ENCODE assay signal across 22 cellular contexts in genomic region chr12:50077099-50077498, GRCh38. TPM values are rescaled to one million over a fixed set of nuclear protein-coding genes. Genes with fewer than 3 reads are reported as not detected.
DNase-seq lines count a peak whose midpoint lies in the region; ATAC-seq, FAIRE-seq and TF ChIP-seq lines count a peak whose summit lies in the region.
"Had no signal": no experiment of that assay in that cellular context is flagged by ENCODE, and none has a peak within 500 bp of the region (broad histone marks: within the 10 kb centered on the region; RNA-seq: fewer than 3 reads in every experiment).

No MANE protein-coding gene starts in this region.

- CTCF ChIA-PET in GM12878 (lab: Yijun Ruan, JAX), result interaction anchor here (1.0 to 2.1 kb wide), 10 partner anchors 8 to 238 kb away, joined by 3 to 21 read pairs (median 4); partner anchors contain the start of genes COX14 and SMARCD1
- CTCF ChIA-PET in activated CD4-positive, alpha-beta T cell treated with anti-CD3 and anti-CD28 coated beads, Interleukin-2, amount 10 ng/mL, durations not matched to agents 7 days and 5 days (lab: Charles Lee), result interaction anchor here (1.1 to 3.7 kb wide), 5 partner anchors 7 to 110 kb away, joined by 3 to 16 read pairs (median 6); partner anchors contain the start of genes COX14 and SMARCD1

- H3K9me3 ChIP-seq in BLaER1 (no peaks in the 10 kb centered on the region), GM12878 (replicated peaks; ENCODE audit: control insufficient read depth, insufficient read depth, low read length) (no peaks in the 10 kb centered on the region), neural cell (ENCODE audit: low read length) (no peaks in the 10 kb centered on the region)
- H3K9me3 ChIP-seq: A549, HAP-1 had no signal

- intact Hi-C loops in GM12878 (cut with micrococcal nuclease; ENCODE audit: unreplicated experiment), result loop anchor here (10.0 kb wide), 1 partner anchor 328 kb away; the partner anchor contains the start of gene LARP4

- TF ChIP-seq RAD21 in GM12878 (IDR thresholded peaks at IDR 0.05; ENCODE audit: insufficient read depth, low read depth, low read length) (no peak), neural cell (conservative IDR thresholded peaks at IDR 0.05) (no peak)

- peak overlapping the region; percentile 53 for H3K27ac ChIP-seq in BLaER1
- H3K27ac ChIP-seq in GM12878 (ENCODE audit: control insufficient read depth, insufficient read depth), result no peak overlapping the region
- peak overlapping the region; percentile 31 for H3K27ac ChIP-seq in neural cell (ENCODE audit: low read length)
- H3K27ac ChIP-seq: 22Rv1, A549 had no signal

- no peaks in the 10 kb centered on the region for H3K27me3 ChIP-seq in BLaER1
- no peaks in the 10 kb centered on the region; a peak in 1 of 4 replicates for H3K27me3 ChIP-seq in GM12878 (replicated peaks in 1 of 2; ENCODE audit: control insufficient read depth in 2 of 2, insufficient read depth in 2 of 2, low read length in 1 of 2)
- H3K27me3 ChIP-seq in neural cell (ENCODE audit: insufficient read depth, low read depth, low read length), result no peaks in the 10 kb centered on the region

- SMC1A ChIA-PET in GM12878 (lab: Charles Lee; ENCODE audit: uncharacterized antibody, unreplicated experiment), result interaction anchor here (0.6 to 1.3 kb wide), 7 partner anchors 13 to 238 kb away, joined by 3 to 6 read pairs (median 3); partner anchors contain the start of gene CERS5

- no peaks in the 10 kb centered on the region for H3K36me3 Mint-ChIP-seq in stimulated activated memory B cell treated with anti-CD40 and anti-IgM and Interleukin-4, amounts not matched to agents 10 μg/mL and 1 μg/mL and 100 μg/mL, for 72 hours
- H3K36me3 Mint-ChIP-seq in activated CD4-positive, alpha-beta T cell treated with anti-CD3 and anti-CD28 coated beads, Interleukin-2, amount 10 ng/mL, durations not matched to agents 7 days and 5 days (ENCODE audit: low read depth), result no peaks in the 10 kb centered on the region
- H3K36me3 Mint-ChIP-seq: CD8-positive, alpha-beta T cell; IgD-negative memory B cell had no signal

- peaks cover 28% of the 10 kb centered on the region for H3K27me3 Mint-ChIP-seq in stimulated activated memory B cell treated with anti-CD40 and anti-IgM and Interleukin-4, amounts not matched to agents 10 μg/mL and 1 μg/mL and 100 μg/mL, for 72 hours
- no peaks in the 10 kb centered on the region for H3K27me3 Mint-ChIP-seq in activated CD4-positive, alpha-beta T cell treated with anti-CD3 and anti-CD28 coated beads, Interleukin-2, amount 10 ng/mL, durations not matched to agents 7 days and 5 days

- peaks cover 10% of the 10 kb centered on the region for H3K4me1 Mint-ChIP-seq in stimulated activated memory B cell treated with anti-CD40 and anti-IgM and Interleukin-4, amounts not matched to agents 10 μg/mL and 1 μg/mL and 100 μg/mL, for 72 hours
- peaks cover 2% of the 10 kb centered on the region for H3K4me1 Mint-ChIP-seq in activated CD4-positive, alpha-beta T cell treated with anti-CD3 and anti-CD28 coated beads, Interleukin-2, amount 10 ng/mL, durations not matched to agents 7 days and 5 days

- H3K79me2 ChIP-seq in GM12878 (ENCODE audit: control insufficient read depth, insufficient read depth, low read length), result no peaks in the 10 kb centered on the region
- no peaks in the 10 kb centered on the region for H3K79me2 ChIP-seq in neural cell (replicated peaks; ENCODE audit: insufficient read depth, low read length)

- H2AFZ ChIP-seq in GM12878 (ENCODE audit: control insufficient read depth, low read depth, low read length), result no peak overlapping the region
- no peak overlapping the region for H2AFZ ChIP-seq in neural cell (ENCODE audit: low read depth, low read length)

- BruUV-seq in GM12878 (replicated peaks; lab: Mats Ljungman, UMichigan), result no TSS peak

- no peaks in the 10 kb centered on the region for H3K36me3 ChIP-seq in BLaER1
- no peaks in the 10 kb centered on the region for H3K36me3 ChIP-seq in GM12878 (ENCODE audit: control insufficient read depth in 2 of 2, insufficient read depth in 2 of 2, low read length in 1 of 2)
- no peaks in the 10 kb centered on the region for H3K36me3 ChIP-seq in neural cell (ENCODE audit: insufficient read depth, low read length)

- no peak overlapping the region for H3K4me3 ChIP-seq in BLaER1
- H3K4me3 ChIP-seq in GM12878, result no peak overlapping the region
- peak overlapping the region; percentile 41 for H3K4me3 ChIP-seq in neural cell (ENCODE audit: low read length)
- H3K4me3 ChIP-seq: A549, HAP-1 had no signal

- TF ChIP-seq CTCF in GM12878 (IDR thresholded peaks at IDR 0.05 in 2 of 3, conservative IDR thresholded peaks at IDR 0.05 in 1 of 3; ENCODE audit: control insufficient read depth in 2 of 3, extremely low read depth in 1 of 3, insufficient read depth in 1 of 3, low read depth in 3 of 3, low read length in 3 of 3) (no peak), neural cell (IDR thresholded peaks at IDR 0.05; ENCODE audit: poor library complexity, severe bottlenecking) (no peak)

- DNase-seq in GM12878 (ENCODE audit: low read depth, low spot score) (no peak), germinal center (ENCODE audit: low spot score) (no peak)
- DNase-seq in activated CD4-positive, alpha-beta T cell treated with anti-CD3 and anti-CD28 coated beads, Interleukin-2, amount 10 ng/mL, durations not matched to agents 7 days and 5 days, result no peak
- DNase-seq: AML-193; CD8-positive, alpha-beta T cell; DMS 273 treated with DMSO at 0.1 percent for 48 hours; DMS53; DND-41; EL; KBM-7 had no signal

- no peaks in the 10 kb centered on the region for H3K9me2 ChIP-seq in neural cell (ENCODE audit: insufficient read depth, low read length)

- TF ChIP-seq EP300 in GM12878 (IDR thresholded peaks at IDR 0.05; ENCODE audit: borderline replicate concordance in 1 of 2, control insufficient read depth in 1 of 2, low read depth in 2 of 2, low read length in 2 of 2) (no peak), neural cell (conservative IDR thresholded peaks at IDR 0.05; ENCODE audit: poor library complexity, severe bottlenecking) (no peak)

- ATAC-seq in GM12878 (0 out of 3 replicates have a peak, but pooled peaks have one; percentile 11), GM18517 (IDR thresholded peaks at IDR 0.05; ENCODE audit: unreplicated experiment) (no peak)
- ATAC-seq in stimulated activated memory B cell treated with anti-CD40 and anti-IgM and Interleukin-4, amounts not matched to agents 10 μg/mL and 1 μg/mL and 100 μg/mL, for 72 hours, result no peak
- ATAC-seq: A549; CD8-positive, alpha-beta T cell; HepG2 had no signal

- WGBS in GM12878 (ENCODE audit: insufficient coverage, insufficient replicate concordance, low lambda C conversion rate, missing lambda C conversion rate), result 49% methylated on average over 11 of the region's 12 CpGs

- H3K4me1 ChIP-seq in BLaER1 (peaks cover 23% of the 10 kb centered on the region), GM12878 (ENCODE audit: control insufficient read depth, insufficient read depth, low read length) (no peaks in the 10 kb centered on the region; the same call in 1 of the 2 replicates)
- H3K4me1 ChIP-seq: HAP-1 had no signal

- H3K4me3 Mint-ChIP-seq in stimulated activated memory B cell treated with anti-CD40 and anti-IgM and Interleukin-4, amounts not matched to agents 10 μg/mL and 1 μg/mL and 100 μg/mL, for 72 hours, result no peak overlapping the region
- H3K4me3 Mint-ChIP-seq in activated CD4-positive, alpha-beta T cell treated with anti-CD3 and anti-CD28 coated beads, Interleukin-2, amount 10 ng/mL, durations not matched to agents 7 days and 5 days, result no peak overlapping the region
- H3K4me3 Mint-ChIP-seq: CD8-positive, alpha-beta T cell; IgD-negative memory B cell had no signal

- FAIRE-seq in GM12878 (lab: Jason Lieb, UNC), result no peak
- FAIRE-seq: A549, GM12891, HepG2 had no signal

- H4K20me1 ChIP-seq in BLaER1 (no peaks in the 10 kb centered on the region), GM12878 (ENCODE audit: control insufficient read depth, insufficient read depth) (no peaks in the 10 kb centered on the region), neural cell (ENCODE audit: insufficient read depth) (no peaks in the 10 kb centered on the region)

- no peaks in the 10 kb centered on the region for H3F3A ChIP-seq in neural cell (ENCODE audit: insufficient read depth, low read length, poor library complexity, severe bottlenecking)

- POLR2A ChIA-PET in GM12878 (lab: Charles Lee), result no interaction called here
- POLR2A ChIA-PET in activated CD4-positive, alpha-beta T cell treated with anti-CD3 and anti-CD28 coated beads, Interleukin-2, amount 10 ng/mL, durations not matched to agents 7 days and 5 days (lab: Charles Lee), result no interaction called here

- H3K9ac ChIP-seq in BLaER1 (peak overlapping the region; percentile 61), GM12878 (ENCODE audit: control insufficient read depth, insufficient read depth, low read length) (no peak overlapping the region; the same call in 1 of the 2 replicates), neural cell (ENCODE audit: low read length) (no peak overlapping the region)

- in situ Hi-C loops in GM12878 (cut with MboI), result no loop called here

- no peak for TF ChIP-seq POLR2A in GM12878 (IDR thresholded peaks at IDR 0.05; ENCODE audit: low read depth, low read length)

- peak overlapping the region; percentile 11 for H3K27ac Mint-ChIP-seq in stimulated activated memory B cell treated with anti-CD40 and anti-IgM and Interleukin-4, amounts not matched to agents 10 μg/mL and 1 μg/mL and 100 μg/mL, for 72 hours
- no peak overlapping the region for H3K27ac Mint-ChIP-seq in activated CD4-positive, alpha-beta T cell treated with anti-CD3 and anti-CD28 coated beads, Interleukin-2, amount 10 ng/mL, durations not matched to agents 7 days and 5 days
- H3K27ac Mint-ChIP-seq: CD8-positive, alpha-beta T cell had no signal

- H3K4me2 ChIP-seq in BLaER1 (peak overlapping the region; percentile 69), GM12878 (ENCODE audit: control insufficient read depth, insufficient read depth) (no peak overlapping the region), neural cell (ENCODE audit: low read length) (no peak overlapping the region)
- H3K4me2 ChIP-seq: A549 had no signal

- no peaks in the 10 kb centered on the region for H3K9me3 Mint-ChIP-seq in stimulated activated memory B cell treated with anti-CD40 and anti-IgM and Interleukin-4, amounts not matched to agents 10 μg/mL and 1 μg/mL and 100 μg/mL, for 72 hours
- no peaks in the 10 kb centered on the region for H3K9me3 Mint-ChIP-seq in activated CD4-positive, alpha-beta T cell treated with anti-CD3 and anti-CD28 coated beads, Interleukin-2, amount 10 ng/mL, durations not matched to agents 7 days and 5 days
- H3K9me3 Mint-ChIP-seq: CD8-positive, alpha-beta T cell; IgD-negative memory B cell had no signal

- RAD21 ChIA-PET in GM12878 (lab: Charles Lee; ENCODE audit: unreplicated experiment), result interaction anchor here (0.9 to 1.5 kb wide), 5 partner anchors 55 to 237 kb away, joined by 3 to 4 read pairs (median 3); no protein-coding TSS in a partner anchor

RNA-seq across cellular contexts. Expression of gene SMARCD1, which starts 8.0 kb away (rescaled TPM):
- total RNA-seq in GM12878 (2013; cell fraction: nucleolus; rRNA removed), result 61.2 and 62.7 TPM in 2 replicates
- total RNA-seq in GM12878 (2014; rRNA removed) (83.2 and 90.4 TPM in 2 replicates), GM12878 (2014; rRNA removed; fragmentation: Illumina TruSeq; extraction: Trizol) (46.6 and 51.7 TPM in 2 replicates), GM12878 (2021) (78.7 and 90.1 TPM in 2 replicates)
- polyA plus RNA-seq in GM12878 (2011; ENCODE audit: low read depth), result 36.1 TPM
- polyA plus RNA-seq in GM12878 (2011; rRNA removed) (38.7 and 67.2 TPM in 2 replicates), GM12878 (2014; fragmentation: Illumina TruSeq; extraction: Trizol) (92.4 and 96.2 TPM in 2 replicates), GM12878 (2014; fragmentation: Nextera tagmentation; extraction: Ambion mirVana) (1 to 10 TPM; 1.4 to 2.9 TPM), GM12878 (2014; rRNA removed) (66.1 and 97.4 TPM in 2 replicates), GM12878 (2016; fragmentation: Nextera tagmentation; extraction: Ambion mirVana) (10 to 100 TPM; 12.6 to 13.4 TPM), neural cell (90.9 and 117 TPM in 2 replicates)
- polyA plus RNA-seq in GM12878 (2011; cell fraction: cytosol; rRNA removed), result 62.2 and 64.3 TPM in 2 replicates
- 90.5 and 98.2 TPM in 2 replicates for polyA plus RNA-seq in GM12878 (2011; cell fraction: nucleus; rRNA removed)
- 38.5 and 44.3 TPM in 2 replicates for polyA plus RNA-seq in GM12878 (2012)
- polyA minus RNA-seq in GM12878 (2011; rRNA and poly(A)+ RNA removed), result 62.7 and 66.1 TPM in 2 replicates
- polyA minus RNA-seq in GM12878 (2011; cell fraction: cytosol; rRNA and poly(A)+ RNA removed), result 36.5 and 40.9 TPM in 2 replicates
- polyA minus RNA-seq in GM12878 (2011; cell fraction: nucleus; rRNA and poly(A)+ RNA removed), result 26.4 and 43.6 TPM in 2 replicates
- 158 and 204 TPM in 2 replicates for polyA minus RNA-seq in neural cell
- total RNA-seq in activated CD4-positive, alpha-beta T cell treated with anti-CD3 and anti-CD28 coated beads, Interleukin-2, amount 10 ng/mL, durations not matched to agents 7 days and 5 days, result 10 to 100 TPM; 62.3 to 88.6 TPM

RNA-seq across cellular contexts. Expression of gene ASIC1, which starts 19.7 kb away (rescaled TPM):
- total RNA-seq in GM12878 (2013; cell fraction: nucleolus; rRNA removed), result 0.27 and 2.0 TPM in 2 replicates
- total RNA-seq in GM12878 (2014; rRNA removed), result 0.05 and 0.28 TPM in 2 replicates
- not detected in 2 replicates for total RNA-seq in GM12878 (2014; rRNA removed; fragmentation: Illumina TruSeq; extraction: Trizol)
- total RNA-seq in GM12878 (2021), result 0.13 and 0.26 TPM in 2 replicates
- polyA plus RNA-seq in GM12878 (2011; ENCODE audit: low read depth), result 0.22 TPM
- 0.14 and 0.27 TPM in 2 replicates for polyA plus RNA-seq in GM12878 (2011; rRNA removed)
- 0.18 and 0.22 TPM in 2 replicates for polyA plus RNA-seq in GM12878 (2011; cell fraction: cytosol; rRNA removed)
- 0.50 and 1.1 TPM in 2 replicates for polyA plus RNA-seq in GM12878 (2011; cell fraction: nucleus; rRNA removed)
- 0.42 and 0.83 TPM in 2 replicates for polyA plus RNA-seq in GM12878 (2012)
- 0.08 and 0.09 TPM in 2 replicates for polyA plus RNA-seq in GM12878 (2014; fragmentation: Illumina TruSeq; extraction: Trizol)
- polyA plus RNA-seq in GM12878 (2014; fragmentation: Nextera tagmentation; extraction: Ambion mirVana), result under 1 TPM in 1 of 2 experiments, not detected in 1; 0.02 TPM
- 0.01 and 0.15 TPM in 2 replicates for polyA plus RNA-seq in GM12878 (2014; rRNA removed)
- not detected for polyA plus RNA-seq in GM12878 (2016; fragmentation: Nextera tagmentation; extraction: Ambion mirVana)
- 0.05 and 0.22 TPM in 2 replicates for polyA minus RNA-seq in GM12878 (2011; rRNA and poly(A)+ RNA removed)
- polyA minus RNA-seq in GM12878 (2011; cell fraction: cytosol; rRNA and poly(A)+ RNA removed), result 0.42 TPM in 1 of 2 replicates, not detected in the other
- polyA minus RNA-seq in GM12878 (2011; cell fraction: nucleus; rRNA and poly(A)+ RNA removed), result 0.36 TPM in 1 of 2 replicates, not detected in the other
- polyA plus RNA-seq in neural cell, result 8.0 and 9.1 TPM in 2 replicates
- 18.7 and 21.5 TPM in 2 replicates for polyA minus RNA-seq in neural cell
- total RNA-seq in activated CD4-positive, alpha-beta T cell treated with anti-CD3 and anti-CD28 coated beads, Interleukin-2, amount 10 ng/mL, durations not matched to agents 7 days and 5 days, result 10 to 100 TPM in 1 of 2 experiments, 1 to 10 TPM in 1; 8.7 to 10.1 TPM
- polyA plus RNA-seq: IgD-negative memory B cell had no signal

RNA-seq across cellular contexts. Expression of gene GPD1, which starts 26.7 kb away (rescaled TPM):
- 0.76 and 1.9 TPM in 2 replicates for total RNA-seq in GM12878 (2013; cell fraction: nucleolus; rRNA removed)
- total RNA-seq in GM12878 (2014; rRNA removed) (0.11 and 0.23 TPM in 2 replicates), GM12878 (2014; rRNA removed; fragmentation: Illumina TruSeq; extraction: Trizol) (0.05 and 0.22 TPM in 2 replicates), GM12878 (2021) (0.19 and 0.26 TPM in 2 replicates)
- 0.17 TPM for polyA plus RNA-seq in GM12878 (2011; ENCODE audit: low read depth)
- polyA plus RNA-seq in GM12878 (2011; rRNA removed) (0.23 and 0.61 TPM in 2 replicates), GM12878 (2014; fragmentation: Illumina TruSeq; extraction: Trizol) (0.13 and 0.49 TPM in 2 replicates), GM12878 (2014; fragmentation: Nextera tagmentation; extraction: Ambion mirVana) (under 1 TPM in 1 of 2 experiments, not detected in 1; 0.04 TPM), GM12878 (2014; rRNA removed) (0.27 and 0.63 TPM in 2 replicates), GM12878 (2016; fragmentation: Nextera tagmentation; extraction: Ambion mirVana) (under 1 TPM; 0.30 to 0.48 TPM), neural cell (1.5 and 4.0 TPM in 2 replicates)
- 0.24 and 0.52 TPM in 2 replicates for polyA plus RNA-seq in GM12878 (2011; cell fraction: cytosol; rRNA removed)
- 1.7 and 2.5 TPM in 2 replicates for polyA plus RNA-seq in GM12878 (2011; cell fraction: nucleus; rRNA removed)
- polyA plus RNA-seq in GM12878 (2012), result 0.29 and 0.30 TPM in 2 replicates
- polyA minus RNA-seq in GM12878 (2011; rRNA and poly(A)+ RNA removed), result 0.37 and 0.62 TPM in 2 replicates
- polyA minus RNA-seq in GM12878 (2011; cell fraction: cytosol; rRNA and poly(A)+ RNA removed), result not detected in 2 replicates
- 0.60 and 1.4 TPM in 2 replicates for polyA minus RNA-seq in GM12878 (2011; cell fraction: nucleus; rRNA and poly(A)+ RNA removed)
- 0.58 TPM in 1 of 2 replicates, not detected in the other for polyA minus RNA-seq in neural cell
- under 1 TPM; 0.25 to 0.37 TPM for total RNA-seq in activated CD4-positive, alpha-beta T cell treated with anti-CD3 and anti-CD28 coated beads, Interleukin-2, amount 10 ng/mL, durations not matched to agents 7 days and 5 days
- total RNA-seq: G401, H4 had no signal
- polyA plus RNA-seq: IgD-negative memory B cell had no signal

RNA-seq across cellular contexts. Expression of gene COX14, which starts 34.9 kb away (rescaled TPM):
- total RNA-seq in GM12878 (2013; cell fraction: nucleolus; rRNA removed), result 6.5 and 7.3 TPM in 2 replicates
- total RNA-seq in GM12878 (2014; rRNA removed), result 73.1 and 82.0 TPM in 2 replicates
- total RNA-seq in GM12878 (2014; rRNA removed; fragmentation: Illumina TruSeq; extraction: Trizol), result 44.6 and 45.3 TPM in 2 replicates
- total RNA-seq in GM12878 (2021), result 56.1 and 58.0 TPM in 2 replicates
- 77.7 TPM for polyA plus RNA-seq in GM12878 (2011; ENCODE audit: low read depth)
- 97.8 and 140 TPM in 2 replicates for polyA plus RNA-seq in GM12878 (2011; rRNA removed)
- polyA plus RNA-seq in GM12878 (2011; cell fraction: cytosol; rRNA removed), result 154 and 175 TPM in 2 replicates
- polyA plus RNA-seq in GM12878 (2011; cell fraction: nucleus; rRNA removed), result 44.1 and 56.7 TPM in 2 replicates
- 61.5 and 76.0 TPM in 2 replicates for polyA plus RNA-seq in GM12878 (2012)
- polyA plus RNA-seq in GM12878 (2014; fragmentation: Illumina TruSeq; extraction: Trizol), result 37.6 and 51.7 TPM in 2 replicates
- polyA plus RNA-seq in GM12878 (2014; fragmentation: Nextera tagmentation; extraction: Ambion mirVana), result 100 to 1,000 TPM; 323 to 361 TPM
- 99.8 and 109 TPM in 2 replicates for polyA plus RNA-seq in GM12878 (2014; rRNA removed)
- polyA plus RNA-seq in GM12878 (2016; fragmentation: Nextera tagmentation; extraction: Ambion mirVana), result 100 to 1,000 TPM; 181 to 187 TPM
- 34.3 and 45.1 TPM in 2 replicates for polyA minus RNA-seq in GM12878 (2011; rRNA and poly(A)+ RNA removed)
- polyA minus RNA-seq in GM12878 (2011; cell fraction: cytosol; rRNA and poly(A)+ RNA removed), result 9.5 and 17.9 TPM in 2 replicates
- 9.9 and 23.6 TPM in 2 replicates for polyA minus RNA-seq in GM12878 (2011; cell fraction: nucleus; rRNA and poly(A)+ RNA removed)
- 73.4 and 79.3 TPM in 2 replicates for polyA plus RNA-seq in neural cell
- 15.6 and 17.0 TPM in 2 replicates for polyA minus RNA-seq in neural cell
- 10 to 100 TPM; 31.6 to 47.9 TPM for total RNA-seq in activated CD4-positive, alpha-beta T cell treated with anti-CD3 and anti-CD28 coated beads, Interleukin-2, amount 10 ng/mL, durations not matched to agents 7 days and 5 days

RNA-seq across cellular contexts. Expression of gene RACGAP1, which starts 51.8 kb away (rescaled TPM):
- 34.4 and 36.1 TPM in 2 replicates for total RNA-seq in GM12878 (2013; cell fraction: nucleolus; rRNA removed)
- total RNA-seq in GM12878 (2014; rRNA removed) (68.3 and 76.5 TPM in 2 replicates), GM12878 (2014; rRNA removed; fragmentation: Illumina TruSeq; extraction: Trizol) (74.2 and 75.9 TPM in 2 replicates), GM12878 (2021) (87.9 and 95.5 TPM in 2 replicates)
- 35.7 TPM for polyA plus RNA-seq in GM12878 (2011; ENCODE audit: low read depth)
- polyA plus RNA-seq in GM12878 (2011; rRNA removed) (86.0 and 113 TPM in 2 replicates), GM12878 (2014; fragmentation: Illumina TruSeq; extraction: Trizol) (82.0 and 93.1 TPM in 2 replicates), GM12878 (2014; fragmentation: Nextera tagmentation; extraction: Ambion mirVana) (10 to 100 TPM; 32.4 to 40.7 TPM), GM12878 (2014; rRNA removed) (47.3 and 59.2 TPM in 2 replicates), GM12878 (2016; fragmentation: Nextera tagmentation; extraction: Ambion mirVana) (10 to 100 TPM; 78.2 TPM), neural cell (16.2 and 18.3 TPM in 2 replicates)
- polyA plus RNA-seq in GM12878 (2011; cell fraction: cytosol; rRNA removed), result 63.5 and 77.2 TPM in 2 replicates
- polyA plus RNA-seq in GM12878 (2011; cell fraction: nucleus; rRNA removed), result 56.9 and 65.6 TPM in 2 replicates
- 39.2 and 48.7 TPM in 2 replicates for polyA plus RNA-seq in GM12878 (2012)
- polyA minus RNA-seq in GM12878 (2011; rRNA and poly(A)+ RNA removed), result 116 and 120 TPM in 2 replicates
- polyA minus RNA-seq in GM12878 (2011; cell fraction: cytosol; rRNA and poly(A)+ RNA removed), result 34.5 and 45.3 TPM in 2 replicates
- polyA minus RNA-seq in GM12878 (2011; cell fraction: nucleus; rRNA and poly(A)+ RNA removed), result 26.7 and 32.1 TPM in 2 replicates
- 16.1 and 22.6 TPM in 2 replicates for polyA minus RNA-seq in neural cell
- total RNA-seq in activated CD4-positive, alpha-beta T cell treated with anti-CD3 and anti-CD28 coated beads, Interleukin-2, amount 10 ng/mL, durations not matched to agents 7 days and 5 days, result 100 to 1,000 TPM; 177 to 183 TPM
